Comparison of ENCODE assay signal across 25 cellular contexts in genomic region chrX:23118163-23118562, GRCh38.
DNase-seq lines count a peak whose midpoint lies in the region; ATAC-seq, FAIRE-seq and TF ChIP-seq lines count a peak whose summit lies in the region.
"Had no signal": no experiment of that assay in that cellular context is flagged by ENCODE, and none has a peak within 500 bp of the region (broad histone marks: within the 10 kb centered on the region; RNA-seq: fewer than 3 reads in every experiment).

No MANE protein-coding gene starts in this region.

- ATAC-seq in GM18502 (IDR thresholded peaks at IDR 0.05; ENCODE audit: poor library complexity, unreplicated experiment): no peak
- ATAC-seq in right lobe of liver: no peak
- ATAC-seq: CD8-positive, alpha-beta T cell; GM12878; GM23338 had no signal

- H3K4ac ChIP-seq in H1 (replicated peaks; ENCODE audit: insufficient read length, low read depth, low read length): no peak overlapping the region

- H2BK120ac ChIP-seq in H1 (replicated peaks; ENCODE audit: low read depth, low read length): no peak overlapping the region

- H2AFZ ChIP-seq in H1 (ENCODE audit: low read length): no peak overlapping the region
- H2AFZ ChIP-seq: GM23338 had no signal

- H3K79me1 ChIP-seq in H1 (ENCODE audit: low read depth, low read length): no peaks in the 10 kb centered on the region

- H3K4me1 ChIP-seq in H1 (replicated peaks in 1 of 4; ENCODE audit: control insufficient read depth in 3 of 4, insufficient read depth in 4 of 4, low read length in 3 of 4): no peaks in the 10 kb centered on the region; a peak in 1 of 7 replicates
- no peaks in the 10 kb centered on the region for H3K4me1 ChIP-seq in right lobe of liver
- H3K4me1 ChIP-seq: BLaER1 had no signal

- no peak overlapping the region for H3K4me2 ChIP-seq in H1 (ENCODE audit: insufficient read depth in 1 of 2, low read depth in 2 of 2, low read length in 2 of 2)
- H3K4me2 ChIP-seq: BLaER1, GM23338 had no signal

- DNase-seq in LNCaP clone FGC (ENCODE audit: low read depth) (peak; percentile 39), SK-N-DZ (ENCODE audit: low spot score) (peak; percentile 86), H1 (ENCODE audit: low read depth in 1 of 2, low spot score in 2 of 2) (no peak), erythroblast (lab: John Stamatoyannopoulos, UW) (no peak), right lobe of liver (no peak)
- no peak for DNase-seq in stimulated activated CD4-positive, alpha-beta T cell treated with anti-CD3 and anti-CD28 coated beads, Interleukin-4, amount 100 ng/mL, for 24 hours
- DNase-seq: CD4-positive, CD25-positive, alpha-beta regulatory T cell; CD8-positive, alpha-beta T cell; DMS 273 treated with DMSO at 0.1 percent for 48 hours; DMS79; EL; GDM1; HFFc6 had no signal

- TF ChIP-seq POLR2A in H1 (IDR thresholded peaks at IDR 0.05; ENCODE audit: control extremely low read depth in 1 of 2, low read depth in 2 of 2, low read length in 2 of 2) (no peak), erythroblast (IDR thresholded peaks at IDR 0.05; ENCODE audit: low read length) (no peak), right lobe of liver (IDR thresholded peaks at IDR 0.05) (no peak)

- no peak for TF ChIP-seq EP300 in H1 (IDR thresholded peaks at IDR 0.05; ENCODE audit: borderline replicate concordance in 1 of 2, low read depth in 2 of 2, low read length in 2 of 2)

- no peaks in the 10 kb centered on the region for H3K36me3 Mint-ChIP-seq in nephron (ENCODE audit: low read depth)
- H3K36me3 Mint-ChIP-seq: CD4-positive, CD25-positive, alpha-beta regulatory T cell; CD8-positive, alpha-beta T cell had no signal

- H3K27me3 ChIP-seq in H1 (replicated peaks in 1 of 4; ENCODE audit: control insufficient read depth in 3 of 4, extremely low read depth in 1 of 4, insufficient read depth in 3 of 4, low read length in 3 of 4) (no peaks in the 10 kb centered on the region), right lobe of liver (no peaks in the 10 kb centered on the region)
- H3K27me3 ChIP-seq: BLaER1 had no signal

- no peak for TF ChIP-seq RAD21 in H1 (IDR thresholded peaks at IDR 0.05 in 1 of 2, conservative IDR thresholded peaks at IDR 0.05 in 1 of 2; ENCODE audit: low read depth in 2 of 2, low read length in 2 of 2)

- peaks cover 5% of the 10 kb centered on the region for H3K4me1 Mint-ChIP-seq in nephron
- H3K4me1 Mint-ChIP-seq: B cell; CD4-positive, CD25-positive, alpha-beta regulatory T cell had no signal

- H3K56ac ChIP-seq in H1 (replicated peaks; ENCODE audit: insufficient read length, low read depth, low read length): no peak overlapping the region

- H4K8ac ChIP-seq in H1 (ENCODE audit: extremely low read depth, insufficient read depth, low read length): no peak overlapping the region

- no peak overlapping the region for H2BK5ac ChIP-seq in H1 (ENCODE audit: low read depth, low read length)

- H3K27ac ChIP-seq in H1 (ENCODE audit: low read depth, low read length): no peak overlapping the region
- no peak overlapping the region for H3K27ac ChIP-seq in right lobe of liver
- H3K27ac ChIP-seq: BLaER1, C4-2B had no signal

- 96% methylated on average over 2 of the region's 2 CpGs; no CpG with 5 or more reads in 1 of the 2 experiments for WGBS in H1 (ENCODE audit: extremely low coverage in 1 of 2, insufficient coverage in 1 of 2, insufficient read length in 1 of 2, insufficient replicate concordance in 2 of 2, low coverage in 1 of 2, low lambda C conversion rate in 2 of 2, missing lambda C conversion rate in 1 of 2), 2 experiments
- 48% methylated on average over 2 of the region's 2 CpGs for WGBS in right lobe of liver (ENCODE audit: insufficient coverage, low coverage, low lambda C conversion rate, missing lambda C conversion rate)

- H3K36me3 ChIP-seq in H1 (ENCODE audit: control insufficient read depth in 2 of 4, insufficient read depth in 4 of 4, low read length in 3 of 4) (no peaks in the 10 kb centered on the region), right lobe of liver (no peaks in the 10 kb centered on the region)
- H3K36me3 ChIP-seq: BLaER1, HAP-1 had no signal

- intact Hi-C loops in right lobe of liver (cut with DNase I): no loop called here

- peak overlapping the region; percentile 0 to 50 (median 11) for H3K27ac Mint-ChIP-seq in nephron
- H3K27ac Mint-ChIP-seq: B cell; CD4-positive, CD25-positive, alpha-beta regulatory T cell; CD8-positive, alpha-beta T cell; GM23338; HFFc6 had no signal

- peak; percentile 39 for FAIRE-seq in H1 (lab: Jason Lieb, UNC)
- FAIRE-seq: A204.1, D721Med, GM12878, GM18507, H54 had no signal

- H3K23me2 ChIP-seq in H1 (ENCODE audit: low read depth, low read length): no peaks in the 10 kb centered on the region

- H3K4me3 ChIP-seq in LNCaP clone FGC (ENCODE audit: low read depth, low read length): no peak overlapping the region
- H3K4me3 ChIP-seq in H1 (ENCODE audit: extremely low read depth in 1 of 4, insufficient read depth in 2 of 4, low read depth in 3 of 4, low read length in 4 of 4): no peak overlapping the region
- H3K4me3 ChIP-seq in right lobe of liver: no peak overlapping the region
- H3K4me3 ChIP-seq: BLaER1, GM12878, GM23338, HAP-1 had no signal

- no peak overlapping the region for H2BK15ac ChIP-seq in H1 (ENCODE audit: low read length)

- H3K23ac ChIP-seq in H1 (ENCODE audit: insufficient read length): no peak overlapping the region

- no peaks in the 10 kb centered on the region for H3K9me3 Mint-ChIP-seq in nephron
- H3K9me3 Mint-ChIP-seq: CD8-positive, alpha-beta T cell; GM23338; HFFc6 had no signal

- H3K9me3 ChIP-seq in H1 (ENCODE audit: insufficient read depth in 2 of 2, low read depth in 1 of 2, low read length in 1 of 2) (no peaks in the 10 kb centered on the region), right lobe of liver (no peaks in the 10 kb centered on the region)
- H3K9me3 ChIP-seq: HAP-1 had no signal

- no peak overlapping the region for H3K14ac ChIP-seq in H1 (ENCODE audit: insufficient read length)

- no peak overlapping the region for H2AK5ac ChIP-seq in H1 (ENCODE audit: low read depth, low read length)

- H3K79me2 ChIP-seq in H1 (ENCODE audit: control insufficient read depth in 1 of 2, insufficient read depth in 2 of 2, low read length in 2 of 2): no peaks in the 10 kb centered on the region

- CTCF ChIA-PET in H1 (lab: Charles Lee; ENCODE audit: partially characterized antibody): no interaction called here

- H2BK20ac ChIP-seq in H1 (ENCODE audit: low read length): no peak overlapping the region

- no peak overlapping the region for H3K4me3 Mint-ChIP-seq in nephron
- H3K4me3 Mint-ChIP-seq: B cell; CD4-positive, CD25-positive, alpha-beta regulatory T cell; CD8-positive, alpha-beta T cell; GM23338; HFFc6 had no signal

- H2BK12ac ChIP-seq in H1 (ENCODE audit: low read depth, low read length): no peak overlapping the region

- no peak overlapping the region for H3K18ac ChIP-seq in H1 (ENCODE audit: extremely low read depth, low read length)

- no peaks in the 10 kb centered on the region for H3K27me3 Mint-ChIP-seq in nephron (ENCODE audit: low read depth)
- H3K27me3 Mint-ChIP-seq: B cell; CD4-positive, CD25-positive, alpha-beta regulatory T cell had no signal

- no peak for TF ChIP-seq CTCF in LNCaP clone FGC (IDR thresholded peaks at IDR 0.05; ENCODE audit: control insufficient read depth, extremely low read depth, insufficient read depth)
- TF ChIP-seq CTCF in H1 (IDR thresholded peaks at IDR 0.05; ENCODE audit: control extremely low read depth in 1 of 3, insufficient read depth in 1 of 3, low read depth in 1 of 3, low read length in 3 of 3): no peak
- TF ChIP-seq CTCF in nephron (IDR thresholded peaks at IDR 0.05; ENCODE audit: unreplicated experiment in 3 of 3): no peak
- no peak for TF ChIP-seq CTCF in right lobe of liver (IDR thresholded peaks at IDR 0.05)

- no peak overlapping the region for H3K9ac ChIP-seq in H1 (replicated peaks in 1 of 4; ENCODE audit: extremely low read depth in 1 of 4, low read depth in 3 of 4, low read length in 3 of 4)
- H3K9ac ChIP-seq: BLaER1 had no signal

- H4K91ac ChIP-seq in H1 (replicated peaks; ENCODE audit: insufficient read length, low read length): no peak overlapping the region

- no peaks in the 10 kb centered on the region for H4K20me1 ChIP-seq in H1 (replicated peaks in 1 of 2; ENCODE audit: control insufficient read depth in 1 of 2, insufficient read depth in 2 of 2, low read length in 2 of 2)
- H4K20me1 ChIP-seq: BLaER1 had no signal

- H4K5ac ChIP-seq in H1 (ENCODE audit: insufficient read length, low read depth, low read length): no peak overlapping the region

- POLR2A ChIA-PET in H1 (lab: Charles Lee; ENCODE audit: partially characterized antibody): no interaction called here

TF ChIP-seq in H1, 55 proteins besides CTCF, POLR2A, EP300 and RAD21 (continues in another document):
- TF ChIP-seq CHD2 (IDR thresholded peaks at IDR 0.05; ENCODE audit: low read length) (no peak), CTBP2 (IDR thresholded peaks at IDR 0.05; ENCODE audit: borderline replicate concordance, insufficient read depth, insufficient read length, low read length) (no peak), POLR2AphosphoS5 (IDR thresholded peaks at IDR 0.05; ENCODE audit: low read depth, low read length) (no peak), YY1 (IDR thresholded peaks at IDR 0.05; ENCODE audit: low read depth, low read length) (no peak), NANOG (IDR thresholded peaks at IDR 0.05; ENCODE audit: insufficient read depth, low read depth, low read length, poor library complexity, severe bottlenecking) (no peak), ATF2 (IDR thresholded peaks at IDR 0.05; ENCODE audit: low read length) (no peak), HDAC2 (IDR thresholded peaks at IDR 0.05; ENCODE audit: borderline replicate concordance in 1 of 2, low read depth in 2 of 2, low read length in 2 of 2) (no peak), HDAC6 (IDR thresholded peaks at IDR 0.05; ENCODE audit: low read depth, low read length) (no peak), PHF8 (conservative IDR thresholded peaks at IDR 0.05; ENCODE audit: low read depth, low read length) (no peak), BACH1 (IDR thresholded peaks at IDR 0.05; ENCODE audit: low read length) (no peak), MAFK (IDR thresholded peaks at IDR 0.05; ENCODE audit: low read depth, low read length) (no peak)
- TF ChIP-seq, protein P1, sequence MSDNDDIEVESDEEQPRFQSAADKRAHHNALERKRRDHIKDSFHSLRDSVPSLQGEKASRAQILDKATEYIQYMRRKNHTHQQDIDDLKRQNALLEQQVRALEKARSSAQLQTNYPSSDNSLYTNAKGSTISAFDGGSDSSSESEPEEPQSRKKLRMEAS (IDR thresholded peaks at IDR 0.05): no peak

Comparison
In these comparisons a context has a peak if more than half of its experiments do, and no peak if none do; other contexts are left out.
1. DNase-seq: peak in LNCaP clone FGC (single experiment) and SK-N-DZ (single experiment); none in H1 (0 of 2), erythroblast (0 of 2), stimulated activated CD4-positive, alpha-beta T cell treated with anti-CD3 and anti-CD28 coated beads, Interleukin-4, amount 100 ng/mL, for 24 hours (single experiment) and right lobe of liver (0 of 3).